18 cellular contexts compared by ENCODE assay signal in the genomic region with DNA sequence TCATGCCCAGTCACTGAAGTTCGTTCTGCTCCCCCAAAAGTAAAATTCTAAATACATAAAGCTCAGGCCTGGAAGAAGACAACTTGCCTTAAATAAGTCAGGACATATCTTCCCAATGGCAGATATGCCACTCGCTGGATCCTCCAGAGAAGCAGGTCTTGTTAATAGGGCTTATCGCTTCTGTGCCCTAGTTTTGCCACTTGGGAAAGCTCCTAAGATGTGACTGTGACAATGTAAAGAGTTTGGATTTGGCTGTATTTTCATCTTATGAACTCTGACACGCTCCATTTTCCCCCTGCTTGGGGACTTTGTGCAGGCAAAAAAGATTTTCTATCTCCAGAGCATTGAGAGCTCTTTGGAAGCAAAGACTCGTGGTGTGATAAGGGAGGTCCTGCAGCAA.
DNase-seq lines count a peak whose midpoint lies in the region; FAIRE-seq and TF ChIP-seq lines count a peak whose summit lies in the region.
"Had no signal": no experiment of that assay in that cellular context is flagged by ENCODE, and none has a peak within 500 bp of the region (broad histone marks: within the 10 kb centered on the region; RNA-seq: fewer than 3 reads in every experiment).

No MANE protein-coding gene starts in this region.

- no peak overlapping the region for H3K4me3 ChIP-seq in uterus
- H3K4me3 ChIP-seq: BLaER1 treated with 17β-estradiol and CSF1 and Interleukin-3, amounts not matched to agents 10 nM and 100 nM; GM12878; HAP-1 had no signal

- no peak for TF ChIP-seq POLR2A in uterus (IDR thresholded peaks at IDR 0.05)

- no peaks in the 10 kb centered on the region for H3K27me3 ChIP-seq in uterus
- H3K27me3 ChIP-seq: BLaER1 treated with 17β-estradiol and CSF1 and Interleukin-3, amounts not matched to agents 10 nM and 100 nM had no signal

- TF ChIP-seq CTCF in uterus (IDR thresholded peaks at IDR 0.05) (no peak), D721Med (IDR thresholded peaks at IDR 0.05; ENCODE audit: insufficient read depth, missing control alignments) (no peak)

- no peaks in the 10 kb centered on the region for H3K9me3 ChIP-seq in uterus
- H3K9me3 ChIP-seq: BLaER1 treated with 17β-estradiol and CSF1 and Interleukin-3, amounts not matched to agents 10 nM and 100 nM; HAP-1 had no signal

- intact Hi-C loops in uterus (cut with DNase I; ENCODE audit: low total_unique reads): no loop called here

- peak overlapping the region; percentile 97 for H3K27ac ChIP-seq in caudate nucleus (ENCODE audit: low read depth, low read length)
- peak overlapping the region; percentile 98 for H3K27ac ChIP-seq in temporal lobe (ENCODE audit: low read depth, low read length)
- H3K27ac ChIP-seq in uterus: no peak overlapping the region
- H3K27ac ChIP-seq: BLaER1 treated with 17β-estradiol and CSF1 and Interleukin-3, amounts not matched to agents 10 nM and 100 nM had no signal

- no peak for FAIRE-seq in D721Med (lab: Jason Lieb, UNC)
- FAIRE-seq: GM12878, GM19239 had no signal

- no peak for DNase-seq in caudate nucleus (lab: John Stamatoyannopoulos, UW)
- DNase-seq in inferior parietal cortex (ENCODE audit: extremely low spot score): peak; percentile 27
- DNase-seq in pons (ENCODE audit: low spot score): peak; percentile 64
- no peak for DNase-seq in uterus
- DNase-seq in D721Med (ENCODE audit: insufficient read length, low spot score): no peak
- DNase-seq in dedifferentiated amniotic fluid mesenchymal stem cell (ENCODE audit: extremely low spot score): no peak
- DNase-seq: Calu3; CD8-positive, alpha-beta T cell; DMS 273 treated with DMSO at 0.1 percent for 48 hours; DMS53; DND-41; EL; IMR-90 had no signal

- no peaks in the 10 kb centered on the region for H3K36me3 ChIP-seq in uterus
- H3K36me3 ChIP-seq: BLaER1 treated with 17β-estradiol and CSF1 and Interleukin-3, amounts not matched to agents 10 nM and 100 nM; HAP-1 had no signal

- no peaks in the 10 kb centered on the region for H3K4me1 ChIP-seq in uterus
- H3K4me1 ChIP-seq: BLaER1 treated with 17β-estradiol and CSF1 and Interleukin-3, amounts not matched to agents 10 nM and 100 nM; HAP-1 had no signal

Comparison
In these comparisons a context has a peak if more than half of its experiments do, and no peak if none do; other contexts are left out.
1. DNase-seq: peak in inferior parietal cortex (single experiment) and pons (single experiment); none in caudate nucleus (0 of 61), uterus (0 of 2), D721Med (single experiment) and dedifferentiated amniotic fluid mesenchymal stem cell (single experiment).
2. H3K27ac ChIP-seq: peak in caudate nucleus (single experiment) and temporal lobe (single experiment); none in uterus (0 of 2).